ENCODE assay signal across 1 cellular context in the genomic region with DNA sequence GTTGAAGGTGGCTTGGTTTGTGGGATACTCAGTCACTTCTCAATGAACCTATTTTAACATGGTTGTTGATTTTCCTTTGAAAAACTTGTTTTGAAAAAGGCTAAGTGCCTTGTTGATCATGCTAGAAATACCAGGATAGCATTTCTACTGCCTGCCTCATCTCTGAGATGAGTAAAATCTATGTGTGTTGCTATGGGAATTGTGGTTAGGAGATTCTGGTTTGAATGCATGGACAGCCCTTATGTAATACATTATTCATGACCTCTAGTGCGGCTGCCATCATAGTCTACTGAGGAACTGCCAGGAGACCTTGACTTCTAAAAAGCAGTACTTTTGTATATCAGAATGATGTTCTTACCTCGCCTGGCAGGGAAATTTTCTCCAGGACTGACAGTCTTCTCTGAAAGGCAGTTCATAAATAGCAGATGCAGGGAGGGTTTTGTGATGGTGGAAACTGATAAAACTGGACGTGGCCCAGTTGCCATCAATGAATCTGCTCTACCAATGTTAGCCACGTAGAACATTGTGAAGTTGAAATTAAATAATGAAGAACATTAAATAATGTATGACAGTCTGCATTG.
TF ChIP-seq lines count a peak whose summit lies in the region.

No MANE protein-coding gene starts in this region.

TF ChIP-seq in SK-N-SH, 30 proteins besides CTCF, POLR2A, EP300 and RAD21:
- TF ChIP-seq RFX5 (IDR thresholded peaks at IDR 0.05; ENCODE audit: low read length), result no peak
- no peak for TF ChIP-seq FOXJ3 (CRISPR knock-in tag; IDR thresholded peaks at IDR 0.05)
- no peak for TF ChIP-seq MEF2A (IDR thresholded peaks at IDR 0.05; ENCODE audit: borderline replicate concordance, low read depth)
- no peak for TF ChIP-seq POLR2AphosphoS5 (IDR thresholded peaks at IDR 0.05; ENCODE audit: low read depth, low read length)
- TF ChIP-seq SMC3 (IDR thresholded peaks at IDR 0.05; ENCODE audit: low read depth, low read length), result no peak
- TF ChIP-seq TAF1 (IDR thresholded peaks at IDR 0.05; ENCODE audit: borderline replicate concordance, low read depth, low read length), result no peak
- TF ChIP-seq RXRA (IDR thresholded peaks at IDR 0.05; ENCODE audit: borderline replicate concordance, low read depth), result no peak
- TF ChIP-seq NRF1 (IDR thresholded peaks at IDR 0.05; ENCODE audit: low read depth, low read length), result no peak
- TF ChIP-seq SIN3A (IDR thresholded peaks at IDR 0.05; ENCODE audit: borderline replicate concordance, low read depth, low read length), result no peak
- no peak for TF ChIP-seq YY1 (IDR thresholded peaks at IDR 0.05; ENCODE audit: low read depth)
- TF ChIP-seq, protein P1, sequence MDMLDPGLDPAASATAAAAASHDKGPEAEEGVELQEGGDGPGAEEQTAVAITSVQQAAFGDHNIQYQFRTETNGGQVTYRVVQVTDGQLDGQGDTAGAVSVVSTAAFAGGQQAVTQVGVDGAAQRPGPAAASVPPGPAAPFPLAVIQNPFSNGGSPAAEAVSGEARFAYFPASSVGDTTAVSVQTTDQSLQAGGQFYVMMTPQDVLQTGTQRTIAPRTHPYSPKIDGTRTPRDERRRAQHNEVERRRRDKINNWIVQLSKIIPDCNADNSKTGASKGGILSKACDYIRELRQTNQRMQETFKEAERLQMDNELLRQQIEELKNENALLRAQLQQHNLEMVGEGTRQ (IDR thresholded peaks at IDR 0.05; ENCODE audit: borderline replicate concordance, low read depth, low read length), result no peak
- no peak for TF ChIP-seq NFIC (IDR thresholded peaks at IDR 0.05; ENCODE audit: borderline replicate concordance)
- TF ChIP-seq GABPA (IDR thresholded peaks at IDR 0.05; ENCODE audit: low read depth), result no peak
- no peak for TF ChIP-seq FOSL2 (IDR thresholded peaks at IDR 0.05; ENCODE audit: borderline replicate concordance, low read depth)
- TF ChIP-seq, protein P2, sequence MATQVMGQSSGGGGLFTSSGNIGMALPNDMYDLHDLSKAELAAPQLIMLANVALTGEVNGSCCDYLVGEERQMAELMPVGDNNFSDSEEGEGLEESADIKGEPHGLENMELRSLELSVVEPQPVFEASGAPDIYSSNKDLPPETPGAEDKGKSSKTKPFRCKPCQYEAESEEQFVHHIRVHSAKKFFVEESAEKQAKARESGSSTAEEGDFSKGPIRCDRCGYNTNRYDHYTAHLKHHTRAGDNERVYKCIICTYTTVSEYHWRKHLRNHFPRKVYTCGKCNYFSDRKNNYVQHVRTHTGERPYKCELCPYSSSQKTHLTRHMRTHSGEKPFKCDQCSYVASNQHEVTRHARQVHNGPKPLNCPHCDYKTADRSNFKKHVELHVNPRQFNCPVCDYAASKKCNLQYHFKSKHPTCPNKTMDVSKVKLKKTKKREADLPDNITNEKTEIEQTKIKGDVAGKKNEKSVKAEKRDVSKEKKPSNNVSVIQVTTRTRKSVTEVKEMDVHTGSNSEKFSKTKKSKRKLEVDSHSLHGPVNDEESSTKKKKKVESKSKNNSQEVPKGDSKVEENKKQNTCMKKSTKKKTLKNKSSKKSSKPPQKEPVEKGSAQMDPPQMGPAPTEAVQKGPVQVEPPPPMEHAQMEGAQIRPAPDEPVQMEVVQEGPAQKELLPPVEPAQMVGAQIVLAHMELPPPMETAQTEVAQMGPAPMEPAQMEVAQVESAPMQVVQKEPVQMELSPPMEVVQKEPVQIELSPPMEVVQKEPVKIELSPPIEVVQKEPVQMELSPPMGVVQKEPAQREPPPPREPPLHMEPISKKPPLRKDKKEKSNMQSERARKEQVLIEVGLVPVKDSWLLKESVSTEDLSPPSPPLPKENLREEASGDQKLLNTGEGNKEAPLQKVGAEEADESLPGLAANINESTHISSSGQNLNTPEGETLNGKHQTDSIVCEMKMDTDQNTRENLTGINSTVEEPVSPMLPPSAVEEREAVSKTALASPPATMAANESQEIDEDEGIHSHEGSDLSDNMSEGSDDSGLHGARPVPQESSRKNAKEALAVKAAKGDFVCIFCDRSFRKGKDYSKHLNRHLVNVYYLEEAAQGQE (IDR thresholded peaks at IDR 0.05; ENCODE audit: low read depth, low read length), result no peak
- no peak for TF ChIP-seq MXI1 (IDR thresholded peaks at IDR 0.05; ENCODE audit: low read depth, low read length)
